12 cellular contexts compared by ENCODE assay signal in the genomic region with DNA sequence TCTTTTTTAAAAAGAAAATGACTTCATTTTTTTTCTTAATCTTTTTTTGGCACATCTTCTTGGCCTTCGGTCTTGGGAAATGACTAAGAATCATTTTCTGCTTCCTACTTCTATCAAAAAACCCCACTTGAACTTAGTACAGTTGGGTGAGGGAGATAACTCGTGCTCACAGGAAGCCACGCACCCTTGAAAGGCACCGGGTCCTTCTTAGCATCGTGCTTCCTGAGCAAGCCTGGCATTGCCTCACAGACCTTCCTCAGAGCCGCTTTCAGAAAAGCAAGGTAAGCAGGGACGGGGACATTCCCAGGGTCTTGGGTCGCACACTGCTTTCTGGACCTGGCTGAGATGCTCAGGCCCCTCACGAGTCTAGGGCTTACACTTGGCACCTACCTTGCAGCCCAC. TPM values are rescaled to one million over a fixed set of nuclear protein-coding genes. Genes with fewer than 3 reads are reported as not detected.
DNase-seq lines count a peak whose midpoint lies in the region; ATAC-seq, FAIRE-seq and TF ChIP-seq lines count a peak whose summit lies in the region.
"Had no signal": no experiment of that assay in that cellular context is flagged by ENCODE, and none has a peak within 500 bp of the region (broad histone marks: within the 10 kb centered on the region; RNA-seq: fewer than 3 reads in every experiment).

Gene CCR4 (plus strand): TSS at position 235 of the 402 bp plus-strand sequence. CDS start 1,779 bp downstream, outside the sequence.

- peak; percentile 34 for ATAC-seq in HG02642 (IDR thresholded peaks at IDR 0.05; ENCODE audit: poor library complexity, unreplicated experiment)
- ATAC-seq in GM12878 = peak; percentile 38
- no peak for ATAC-seq in GM21360 (IDR thresholded peaks at IDR 0.05; ENCODE audit: unreplicated experiment)
- ATAC-seq: psoas muscle had no signal

- in situ Hi-C loops in GM12878 (cut with MboI) = loop anchor here (5.0 to 10.0 kb wide), 3 partner anchors 131 to 833 kb away; no protein-coding TSS in a partner anchor

- SMC1A ChIA-PET in GM12878 (lab: Charles Lee; ENCODE audit: uncharacterized antibody, unreplicated experiment) = interaction anchor here (1.0 to 5.8 kb wide), 6 partner anchors 10 to 409 kb away, joined by 3 to 92 read pairs (median 5); no protein-coding TSS in a partner anchor

- RAD21 ChIA-PET in GM12878 (lab: Charles Lee; ENCODE audit: unreplicated experiment) = interaction anchor here (1.5 to 6.2 kb wide), 4 partner anchors 9 to 180 kb away, joined by 3 to 67 read pairs (median 4); no protein-coding TSS in a partner anchor

- no peak for FAIRE-seq in GM12878 (lab: Jason Lieb, UNC)
- FAIRE-seq: colon had no signal

- TF ChIP-seq RAD21 in GM12878 (IDR thresholded peaks at IDR 0.05; ENCODE audit: insufficient read depth, low read depth, low read length) = no peak

- no peaks in the 10 kb centered on the region for H3K27me3 ChIP-seq in GM12878 (replicated peaks in 1 of 2; ENCODE audit: control insufficient read depth in 2 of 2, insufficient read depth in 2 of 2, low read length in 1 of 2)
- H3K27me3 ChIP-seq: uterus had no signal

- no peak for TF ChIP-seq POLR2A in GM12878 (IDR thresholded peaks at IDR 0.05; ENCODE audit: low read depth, low read length)

- H2AFZ ChIP-seq in GM12878 (ENCODE audit: control insufficient read depth, low read depth, low read length) = peak within 1 kb of the TSS; percentile 57

- H3K9ac ChIP-seq in GM12878 (ENCODE audit: control insufficient read depth, insufficient read depth, low read length) = no peak within 1 kb of the TSS

- CTCF ChIA-PET in GM12878 (lab: Yijun Ruan, JAX) = interaction anchor here (1.3 to 7.7 kb wide), 4 partner anchors 50 to 421 kb away, joined by 3 to 182 read pairs (median 23); no protein-coding TSS in a partner anchor

- H3K4me3 ChIP-seq in GM12878 = no peak within 1 kb of the TSS
- H3K4me3 ChIP-seq: psoas muscle, uterus had no signal

- H3K27ac ChIP-seq in GM12878 (ENCODE audit: control insufficient read depth, insufficient read depth) = no peak within 1 kb of the TSS
- H3K27ac ChIP-seq: psoas muscle, uterus had no signal

- no peak for TF ChIP-seq EP300 in GM12878 (IDR thresholded peaks at IDR 0.05; ENCODE audit: borderline replicate concordance in 1 of 2, control insufficient read depth in 1 of 2, low read depth in 2 of 2, low read length in 2 of 2)

- POLR2A ChIA-PET in GM12878 (lab: Charles Lee) = interaction anchor here (0.9 kb wide), 1 partner anchor 37 kb away, joined by 3 read pairs; no protein-coding TSS in a partner anchor

- no peaks in the 10 kb centered on the region for H3K9me3 ChIP-seq in GM12878 (replicated peaks; ENCODE audit: control insufficient read depth, insufficient read depth, low read length)
- H3K9me3 ChIP-seq: psoas muscle, uterus had no signal

- intact Hi-C loops in GM12878 (cut with micrococcal nuclease; ENCODE audit: unreplicated experiment) = loop anchor here (5.0 kb wide), 1 partner anchor 36 kb away; no protein-coding TSS in a partner anchor

- H3K36me3 ChIP-seq in GM12878 (ENCODE audit: control insufficient read depth in 2 of 2, insufficient read depth in 2 of 2, low read length in 1 of 2) = no peaks in the 10 kb centered on the region
- H3K36me3 ChIP-seq: uterus had no signal

- H3K4me1 ChIP-seq in GM12878 (ENCODE audit: control insufficient read depth, insufficient read depth, low read length) = peaks cover 7% of the 10 kb centered on the region; the same call in 1 of the 2 replicates
- H3K4me1 ChIP-seq: psoas muscle, uterus had no signal

- H3K4me2 ChIP-seq in GM12878 (ENCODE audit: control insufficient read depth, insufficient read depth) = peak within 1 kb of the TSS; percentile 27; the same call in 1 of the 2 replicates

- peak; percentile 61 to 63 for DNase-seq in activated CD4-positive, alpha-beta T cell treated with anti-CD3 and anti-CD28 coated beads for 4 hours
- DNase-seq in GM12878 (ENCODE audit: low read depth, low spot score) (no peak), NCI-H2227 treated with DMSO at 0.1 percent for 48 hours (lab: John Stamatoyannopoulos, UW) (no peak), NCI-H1105 (lab: John Stamatoyannopoulos, UW) (no peak), DMS79 (lab: John Stamatoyannopoulos, UW) (no peak)
- peak; percentile 61 to 68 for DNase-seq in stimulated activated CD4-positive, alpha-beta T cell treated with anti-CD3 and anti-CD28 coated beads, Interleukin-2, amount 100 ng/mL, for 24 hours
- DNase-seq: DMS153, psoas muscle, uterus had no signal

- H4K20me1 ChIP-seq in GM12878 (ENCODE audit: control insufficient read depth, insufficient read depth) = no peaks in the 10 kb centered on the region

- no peaks in the 10 kb centered on the region for H3K79me2 ChIP-seq in GM12878 (ENCODE audit: control insufficient read depth, insufficient read depth, low read length)

- 2% methylated on average over 9 of the region's 9 CpGs for WGBS in GM12878 (ENCODE audit: insufficient coverage, insufficient replicate concordance, low lambda C conversion rate, missing lambda C conversion rate)

- TF ChIP-seq CTCF in GM12878 (IDR thresholded peaks at IDR 0.05 in 2 of 3, conservative IDR thresholded peaks at IDR 0.05 in 1 of 3; ENCODE audit: control insufficient read depth in 2 of 3, extremely low read depth in 1 of 3, insufficient read depth in 1 of 3, low read depth in 3 of 3, low read length in 3 of 3) = no peak

- BruUV-seq in GM12878 (replicated peaks; lab: Mats Ljungman, UMichigan) = no TSS peak

TF ChIP-seq in GM12878, 131 proteins besides CTCF, POLR2A, EP300 and RAD21:
- TF ChIP-seq EED (IDR thresholded peaks at IDR 0.05; ENCODE audit: low read depth) (peak; percentile 53), GABPA (IDR thresholded peaks at IDR 0.05; ENCODE audit: low read depth) (no peak), NFIC (IDR thresholded peaks at IDR 0.05; ENCODE audit: low read depth, low read length) (0 out of 2 replicates have a peak, but pooled peaks have one; percentile 27), EGR1 (IDR thresholded peaks at IDR 0.05; ENCODE audit: borderline replicate concordance in 1 of 2, low read depth in 2 of 2, low read length in 2 of 2) (no peak), ETV6 (conservative IDR thresholded peaks at IDR 0.05 in 1 of 2, IDR thresholded peaks at IDR 0.05 in 1 of 2; ENCODE audit: borderline replicate concordance in 1 of 2, low read depth in 1 of 2) (peak in 1 of 2 experiments; percentile 73; a peak in 2 of 4 replicates), CREM (IDR thresholded peaks at IDR 0.05; ENCODE audit: low read depth) (peak; percentile 31; the same call in 1 of the 2 replicates), RUNX3 (IDR thresholded peaks at IDR 0.05; ENCODE audit: low read length) (peak; percentile 41; the same call in 1 of the 2 replicates), ZNF217 (IDR thresholded peaks at IDR 0.05) (no peak), JUNB (IDR thresholded peaks at IDR 0.05) (peak; percentile 58), MEF2A (IDR thresholded peaks at IDR 0.05; ENCODE audit: insufficient read depth, low read depth, low read length) (peak; percentile 55; the same call in 1 of the 2 replicates)
- TF ChIP-seq, protein P1, sequence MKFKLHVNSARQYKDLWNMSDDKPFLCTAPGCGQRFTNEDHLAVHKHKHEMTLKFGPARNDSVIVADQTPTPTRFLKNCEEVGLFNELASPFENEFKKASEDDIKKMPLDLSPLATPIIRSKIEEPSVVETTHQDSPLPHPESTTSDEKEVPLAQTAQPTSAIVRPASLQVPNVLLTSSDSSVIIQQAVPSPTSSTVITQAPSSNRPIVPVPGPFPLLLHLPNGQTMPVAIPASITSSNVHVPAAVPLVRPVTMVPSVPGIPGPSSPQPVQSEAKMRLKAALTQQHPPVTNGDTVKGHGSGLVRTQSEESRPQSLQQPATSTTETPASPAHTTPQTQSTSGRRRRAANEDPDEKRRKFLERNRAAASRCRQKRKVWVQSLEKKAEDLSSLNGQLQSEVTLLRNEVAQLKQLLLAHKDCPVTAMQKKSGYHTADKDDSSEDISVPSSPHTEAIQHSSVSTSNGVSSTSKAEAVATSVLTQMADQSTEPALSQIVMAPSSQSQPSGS (IDR thresholded peaks at IDR 0.05; ENCODE audit: low read length) = peak; percentile 51; the same call in 1 of the 2 replicates
TF ChIP-seq in GM12878: peak in this region for 8.

RNA-seq across cellular contexts. Expression of gene CCR4, which starts in this region (rescaled TPM):
- total RNA-seq in GM12878 (2013; cell fraction: nucleolus; rRNA removed) = 0.23 TPM in 1 of 2 replicates, not detected in the other
- total RNA-seq in GM12878 (2014; rRNA removed) (12.4 and 13.0 TPM in 2 replicates), GM12878 (2014; rRNA removed; fragmentation: Illumina TruSeq; extraction: Trizol) (10.5 and 10.6 TPM in 2 replicates), GM12878 (2021) (7.9 and 8.6 TPM in 2 replicates)
- 0.51 TPM for polyA plus RNA-seq in GM12878 (2011; ENCODE audit: low read depth)
- polyA plus RNA-seq in GM12878 (2011; rRNA removed) (0.32 and 0.41 TPM in 2 replicates), GM12878 (2014; fragmentation: Illumina TruSeq; extraction: Trizol) (8.5 TPM in 2 replicates), GM12878 (2014; fragmentation: Nextera tagmentation; extraction: Ambion mirVana) (1 to 10 TPM; 1.0 to 2.9 TPM), GM12878 (2014; rRNA removed) (6.4 and 7.2 TPM in 2 replicates), GM12878 (2016; fragmentation: Nextera tagmentation; extraction: Ambion mirVana) (1 to 10 TPM; 3.1 to 3.3 TPM)
- 0.32 and 0.37 TPM in 2 replicates for polyA plus RNA-seq in GM12878 (2011; cell fraction: cytosol; rRNA removed)
- polyA plus RNA-seq in GM12878 (2011; cell fraction: nucleus; rRNA removed) = 0.16 and 0.23 TPM in 2 replicates
- polyA plus RNA-seq in GM12878 (2012) = 0.41 and 0.62 TPM in 2 replicates
- 0.77 and 1.0 TPM in 2 replicates for polyA minus RNA-seq in GM12878 (2011; rRNA and poly(A)+ RNA removed)
- polyA minus RNA-seq in GM12878 (2011; cell fraction: cytosol; rRNA and poly(A)+ RNA removed) = 0.40 TPM in 1 of 2 replicates, not detected in the other
- 0.12 and 0.48 TPM in 2 replicates for polyA minus RNA-seq in GM12878 (2011; cell fraction: nucleus; rRNA and poly(A)+ RNA removed)

Comparison
In these comparisons a context has a peak if more than half of its experiments do, and no peak if none do; other contexts are left out.
1. DNase-seq: peak in activated CD4-positive, alpha-beta T cell treated with anti-CD3 and anti-CD28 coated beads for 4 hours (2 of 2) and stimulated activated CD4-positive, alpha-beta T cell treated with anti-CD3 and anti-CD28 coated beads, Interleukin-2, amount 100 ng/mL, for 24 hours (2 of 2); none in GM12878 (single experiment), NCI-H2227 treated with DMSO at 0.1 percent for 48 hours (single experiment), NCI-H1105 (single experiment) and DMS79 (single experiment).